In genomic region chr4:66372706-66373105, GRCh38 we compare ENCODE assay signal across 13 cellular contexts.
DNase-seq lines count a peak whose midpoint lies in the region; TF ChIP-seq lines count a peak whose summit lies in the region.
"Had no signal": no experiment of that assay in that cellular context is flagged by ENCODE, and none has a peak within 500 bp of the region (broad histone marks: within the 10 kb centered on the region; RNA-seq: fewer than 3 reads in every experiment).

No MANE protein-coding gene starts in this region.

- no peak overlapping the region for H3K4me3 Mint-ChIP-seq in glutamatergic neuron (ENCODE audit: unreplicated experiment)
- H3K4me3 Mint-ChIP-seq: CD4-positive, alpha-beta memory T cell; H9 had no signal

- H3K9me3 Mint-ChIP-seq in glutamatergic neuron (ENCODE audit: unreplicated experiment) = no peaks in the 10 kb centered on the region
- H3K9me3 Mint-ChIP-seq: H9 had no signal

- no peak overlapping the region for H3K27ac Mint-ChIP-seq in glutamatergic neuron (ENCODE audit: unreplicated experiment)
- H3K27ac Mint-ChIP-seq: CD4-positive, alpha-beta memory T cell; H9 had no signal

- TF ChIP-seq CTCF in fibroblast of pulmonary artery (IDR thresholded peaks at IDR 0.05; ENCODE audit: low read length, missing control alignments) (no peak), glutamatergic neuron (IDR thresholded peaks at IDR 0.05; ENCODE audit: partially characterized antibody, unreplicated experiment) (no peak)

- H3K4me3 ChIP-seq in fibroblast of pulmonary artery (replicated peaks; ENCODE audit: low read depth, low read length) = no peak overlapping the region
- H3K4me3 ChIP-seq: A549 had no signal

- DNase-seq in NCI-H1048 (lab: John Stamatoyannopoulos, UW) = peak; percentile 33
- DNase-seq in RPMI7951 (ENCODE audit: low read depth) = peak; percentile 3
- DNase-seq in fibroblast of pulmonary artery (ENCODE audit: low read depth) = peak; percentile 65
- no peak for DNase-seq in stimulated activated naive CD4-positive, alpha-beta T cell treated with Interleukin-2 at 50 U/mL for 16 hours (lab: John Stamatoyannopoulos, UW)
- no peak for DNase-seq in glutamatergic neuron
- no peak for DNase-seq in HPDE6-E6E7 (ENCODE audit: extremely low spot score)
- DNase-seq: BE2C; CD4-positive, alpha-beta memory T cell; DMS79; GF-D8; GOT3; H9 had no signal

- H3K36me3 Mint-ChIP-seq in glutamatergic neuron (ENCODE audit: unreplicated experiment) = no peaks in the 10 kb centered on the region
- H3K36me3 Mint-ChIP-seq: CD4-positive, alpha-beta memory T cell had no signal

- H3K27me3 Mint-ChIP-seq in glutamatergic neuron (ENCODE audit: unreplicated experiment) = peaks cover 3% of the 10 kb centered on the region
- H3K27me3 Mint-ChIP-seq: CD4-positive, alpha-beta memory T cell had no signal

- peaks cover 3% of the 10 kb centered on the region for H3K4me1 Mint-ChIP-seq in glutamatergic neuron (ENCODE audit: low read depth, unreplicated experiment)
- H3K4me1 Mint-ChIP-seq: CD4-positive, alpha-beta memory T cell; H9 had no signal

Comparison
In these comparisons a context has a peak if more than half of its experiments do, and no peak if none do; other contexts are left out.
1. DNase-seq: peak in NCI-H1048 (single experiment), RPMI7951 (single experiment) and fibroblast of pulmonary artery (single experiment); none in stimulated activated naive CD4-positive, alpha-beta T cell treated with Interleukin-2 at 50 U/mL for 16 hours (single experiment), glutamatergic neuron (single experiment) and HPDE6-E6E7 (single experiment).